13 cellular contexts compared by ENCODE assay signal in genomic region chr2:14094592-14094991, GRCh38.
"Had no signal": no experiment of that assay in that cellular context is flagged by ENCODE, and none has a peak within 500 bp of the region (broad histone marks: within the 10 kb centered on the region; RNA-seq: fewer than 3 reads in every experiment).

No MANE protein-coding gene starts in this region.

- H3K9me3 Mint-ChIP-seq: activated CD4-positive, alpha-beta T cell treated with anti-CD3 and anti-CD28 coated beads, Interleukin-2, amount 10 ng/mL, durations not matched to agents 7 days and 5 days; stimulated activated memory B cell treated with anti-CD40 and anti-IgM and Interleukin-4, amounts not matched to agents 10 μg/mL and 1 μg/mL and 100 μg/mL, for 72 hours; type B pancreatic cell had no signal

- H3K4me1 Mint-ChIP-seq: activated CD4-positive, alpha-beta T cell treated with anti-CD3 and anti-CD28 coated beads, Interleukin-2, amount 10 ng/mL, durations not matched to agents 7 days and 5 days; activated naive CD4-positive, alpha-beta T cell treated with anti-CD3 and anti-CD28 coated beads, Interleukin-2, amount 10 ng/mL, durations not matched to agents 7 days and 5 days; mesothelial cell of epicardium; stimulated activated memory B cell treated with anti-CD40 and anti-IgM and Interleukin-4, amounts not matched to agents 10 μg/mL and 1 μg/mL and 100 μg/mL, for 72 hours had no signal

- DNase-seq: activated CD4-positive, alpha-beta T cell treated with anti-CD3 and anti-CD28 coated beads, Interleukin-2, amount 10 ng/mL, durations not matched to agents 7 days and 5 days; activated CD8-positive, alpha-beta memory T cell treated with anti-CD3 and anti-CD28 coated beads, Interleukin-2, amount 50 U/mL, for 4 hours; activated effector memory CD4-positive, alpha-beta T cell treated with Interleukin-2 at 50 U/mL for 16 hours; activated naive CD4-positive, alpha-beta T cell treated with anti-CD3 and anti-CD28 coated beads, Interleukin-2, amount 10 ng/mL, durations not matched to agents 7 days and 5 days; activated T-cell treated with anti-CD3 and anti-CD28 coated beads, Interleukin-2, amount 50 U/mL, for 4 hours; heart left ventricle; sigmoid colon; stimulated activated CD4-positive, alpha-beta T cell treated with anti-CD3 and anti-CD28 coated beads, Interleukin-4, amount 100 ng/mL, for 4 hours; testis had no signal

- H3K36me3 Mint-ChIP-seq: activated naive CD4-positive, alpha-beta T cell treated with anti-CD3 and anti-CD28 coated beads, Interleukin-2, amount 10 ng/mL, durations not matched to agents 7 days and 5 days; mesothelial cell of epicardium; stimulated activated memory B cell treated with anti-CD40 and anti-IgM and Interleukin-4, amounts not matched to agents 10 μg/mL and 1 μg/mL and 100 μg/mL, for 72 hours; type B pancreatic cell had no signal

- H3K27ac Mint-ChIP-seq: activated CD4-positive, alpha-beta T cell treated with anti-CD3 and anti-CD28 coated beads, Interleukin-2, amount 10 ng/mL, durations not matched to agents 7 days and 5 days; activated naive CD4-positive, alpha-beta T cell treated with anti-CD3 and anti-CD28 coated beads, Interleukin-2, amount 10 ng/mL, durations not matched to agents 7 days and 5 days; mesothelial cell of epicardium; natural killer cell treated with Interleukin-12 subunit alpha and Interleukin-12 subunit beta and Interleukin-15 and Interleukin-18, amount 100 ng/mL, for 72 hours; stimulated activated memory B cell treated with anti-CD40 and anti-IgM and Interleukin-4, amounts not matched to agents 10 μg/mL and 1 μg/mL and 100 μg/mL, for 72 hours; type B pancreatic cell had no signal

- H3K4me3 Mint-ChIP-seq: activated CD4-positive, alpha-beta T cell treated with anti-CD3 and anti-CD28 coated beads, Interleukin-2, amount 10 ng/mL, durations not matched to agents 7 days and 5 days; activated naive CD4-positive, alpha-beta T cell treated with anti-CD3 and anti-CD28 coated beads, Interleukin-2, amount 10 ng/mL, durations not matched to agents 7 days and 5 days; activated T-cell treated with anti-CD3 and anti-CD28 coated beads, Interleukin-2, amount 50 U/mL, for 4 hours; mesothelial cell of epicardium; natural killer cell treated with Interleukin-12 subunit alpha and Interleukin-12 subunit beta and Interleukin-15 and Interleukin-18, amount 100 ng/mL, for 72 hours; stimulated activated memory B cell treated with anti-CD40 and anti-IgM and Interleukin-4, amounts not matched to agents 10 μg/mL and 1 μg/mL and 100 μg/mL, for 72 hours; type B pancreatic cell had no signal

- H3K27me3 Mint-ChIP-seq: activated CD4-positive, alpha-beta T cell treated with anti-CD3 and anti-CD28 coated beads, Interleukin-2, amount 10 ng/mL, durations not matched to agents 7 days and 5 days; activated naive CD4-positive, alpha-beta T cell treated with anti-CD3 and anti-CD28 coated beads, Interleukin-2, amount 10 ng/mL, durations not matched to agents 7 days and 5 days; natural killer cell treated with Interleukin-12 subunit alpha and Interleukin-12 subunit beta and Interleukin-15 and Interleukin-18, amount 100 ng/mL, for 72 hours; stimulated activated memory B cell treated with anti-CD40 and anti-IgM and Interleukin-4, amounts not matched to agents 10 μg/mL and 1 μg/mL and 100 μg/mL, for 72 hours; type B pancreatic cell had no signal
